8 cellular contexts compared by ENCODE assay signal in genomic region chr6:18211338-18211737, GRCh38. TPM values are rescaled to one million over a fixed set of nuclear protein-coding genes. Genes with fewer than 3 reads are reported as not detected.
DNase-seq lines count a peak whose midpoint lies in the region; ATAC-seq and TF ChIP-seq lines count a peak whose summit lies in the region.

No MANE protein-coding gene starts in this region.

- H3K36me3 Mint-ChIP-seq in chondrocyte (ENCODE audit: low read depth) = peaks cover 10% of the 10 kb centered on the region

- H3K36me3 ChIP-seq in mucosa of descending colon (ENCODE audit: low read depth) = no peaks in the 10 kb centered on the region

- H3K27me3 Mint-ChIP-seq in chondrocyte (ENCODE audit: low read depth) = no peaks in the 10 kb centered on the region

- intact Hi-C loops in mucosa of descending colon (cut with DNase I, micrococcal nuclease) = no loop called here

- H3K4me1 ChIP-seq in mucosa of descending colon (ENCODE audit: low read depth) = no peaks in the 10 kb centered on the region

- H3K9me3 ChIP-seq in mucosa of descending colon = no peaks in the 10 kb centered on the region

- H3K27ac Mint-ChIP-seq in chondrocyte (ENCODE audit: unreplicated experiment) = no peak overlapping the region

- DNase-seq in NK-92 treated with Interleukin-12 subunit alpha and Interleukin-12 subunit beta, amount 100 ng/mL, for 24 hours (lab: John Stamatoyannopoulos, UW) = peak; percentile 3
- DNase-seq in NK-92 (lab: John Stamatoyannopoulos, UW; ENCODE audit: unreplicated experiment) (no peak), mucosa of descending colon (no peak), chondrocyte (ENCODE audit: low spot score) (no peak), activated gamma-delta T cell treated with Interleukin-2 at 50 U/mL for 16 hours (no peak), NCI-H2107 treated with DMSO at 0.1 percent for 48 hours (lab: John Stamatoyannopoulos, UW; ENCODE audit: unreplicated experiment) (no peak)

- H3K4me3 ChIP-seq in mucosa of descending colon = no peak overlapping the region

- H3K9me3 Mint-ChIP-seq in chondrocyte (ENCODE audit: low read depth) = no peaks in the 10 kb centered on the region

- TF ChIP-seq CTCF in mucosa of descending colon (IDR thresholded peaks at IDR 0.05) (no peak), chondrocyte (IDR thresholded peaks at IDR 0.05) (no peak)

- peaks cover 19% of the 10 kb centered on the region for H3K4me1 Mint-ChIP-seq in chondrocyte (ENCODE audit: low read depth)

- no peak overlapping the region for H3K4me3 Mint-ChIP-seq in chondrocyte (ENCODE audit: unreplicated experiment)

- peak; percentile 95 for ATAC-seq in GM21447 (IDR thresholded peaks at IDR 0.05; ENCODE audit: unreplicated experiment)
- peak; percentile 91 for ATAC-seq in HG03342 (IDR thresholded peaks at IDR 0.05; ENCODE audit: unreplicated experiment)
- peak; percentile 27 for ATAC-seq in mucosa of descending colon

RNA-seq across cellular contexts. Expression of gene DEK, which starts 53.0 kb away (rescaled TPM):
- 100 to 1,000 TPM in 1 of 3 donors, 10 to 100 TPM in 2; 75.6 to 123 (median 85.0) TPM for total RNA-seq in mucosa of descending colon
- total RNA-seq in chondrocyte = 43.2 to 53.0 TPM (median 46.7 TPM) in 3 replicates

RNA-seq across cellular contexts. Expression of gene KDM1B, which starts 56.1 kb away (rescaled TPM):
- total RNA-seq in mucosa of descending colon (10 to 100 TPM; 34.6 to 47.4 (median 37.6) TPM), chondrocyte (12.4 to 13.7 TPM (median 12.7 TPM) in 3 replicates)

RNA-seq across cellular contexts. Expression of gene TPMT, which starts 56.5 kb away (rescaled TPM):
- total RNA-seq in mucosa of descending colon = 10 to 100 TPM; 28.7 to 68.8 (median 50.5) TPM
- 6.7 to 7.3 TPM (median 6.9 TPM) in 3 replicates for total RNA-seq in chondrocyte

Comparison
In these comparisons a context has a peak if more than half of its experiments do, and no peak if none do; other contexts are left out.
1. ATAC-seq: peak in every context shown above with its lines; median percentile 95 in GM21447; 91 in HG03342; 27 in mucosa of descending colon.